In genomic region chr9:116137010-116137409, GRCh38 we compare ENCODE assay signal across 28 cellular contexts. TPM values are rescaled to one million over a fixed set of nuclear protein-coding genes. Genes with fewer than 3 reads are reported as not detected.
"Had no signal": no experiment of that assay in that cellular context is flagged by ENCODE, and none has a peak within 500 bp of the region (broad histone marks: within the 10 kb centered on the region; RNA-seq: fewer than 3 reads in every experiment).

No MANE protein-coding gene starts in this region.

- H3K4me1 ChIP-seq: parathyroid adenoma, psoas muscle, right lobe of liver, sigmoid colon, stomach, thyroid gland, tibial nerve, upper lobe of right lung, uterus had no signal

- H3K4me3 Mint-ChIP-seq: naive thymus-derived CD4-positive, alpha-beta T cell; natural killer cell; nephron; stimulated activated effector memory CD8-positive, alpha-beta T cell treated with anti-CD3 and anti-CD28 coated beads, Interleukin-12 subunit alpha, Interleukin-12 subunit beta, amount 100 ng/mL, for 72 hours; stimulated activated naive B cell treated with anti-CD40 and anti-IgM and Interleukin-4, amounts not matched to agents 10 μg/mL and 1 μg/mL and 100 μg/mL, for 72 hours; stimulated activated naive CD8-positive, alpha-beta T cell treated with anti-CD3 and anti-CD28 coated beads, Interleukin-15, Interleukin-2, amounts not matched to agents 100 ng/mL and 50 ng/mL, for 24 hours; type B pancreatic cell had no signal

- ATAC-seq: naive thymus-derived CD4-positive, alpha-beta T cell; psoas muscle; right cardiac atrium; right lobe of liver; stimulated activated effector memory CD8-positive, alpha-beta T cell treated with anti-CD3 and anti-CD28 coated beads, Interleukin-12 subunit alpha, Interleukin-12 subunit beta, amount 100 ng/mL, for 72 hours; stimulated activated naive B cell treated with anti-CD40 and anti-IgM and Interleukin-4, amounts not matched to agents 10 μg/mL and 1 μg/mL and 100 μg/mL, for 72 hours; upper lobe of right lung had no signal

- H3K27me3 Mint-ChIP-seq: stimulated activated naive B cell treated with anti-CD40 and anti-IgM and Interleukin-4, amounts not matched to agents 10 μg/mL and 1 μg/mL and 100 μg/mL, for 72 hours had no signal

- H3K27ac Mint-ChIP-seq: naive thymus-derived CD4-positive, alpha-beta T cell; natural killer cell; nephron; progenitor cell of endocrine pancreas; stimulated activated effector memory CD8-positive, alpha-beta T cell treated with anti-CD3 and anti-CD28 coated beads, Interleukin-12 subunit alpha, Interleukin-12 subunit beta, amount 100 ng/mL, for 72 hours; stimulated activated naive B cell treated with anti-CD40 and anti-IgM and Interleukin-4, amounts not matched to agents 10 μg/mL and 1 μg/mL and 100 μg/mL, for 72 hours; stimulated activated naive CD8-positive, alpha-beta T cell treated with anti-CD3 and anti-CD28 coated beads, Interleukin-15, Interleukin-2, amounts not matched to agents 100 ng/mL and 50 ng/mL, for 24 hours; type B pancreatic cell had no signal

- H3K36me3 Mint-ChIP-seq: naive thymus-derived CD4-positive, alpha-beta T cell; natural killer cell; stimulated activated effector memory CD8-positive, alpha-beta T cell treated with anti-CD3 and anti-CD28 coated beads, Interleukin-12 subunit alpha, Interleukin-12 subunit beta, amount 100 ng/mL, for 72 hours; stimulated activated naive B cell treated with anti-CD40 and anti-IgM and Interleukin-4, amounts not matched to agents 10 μg/mL and 1 μg/mL and 100 μg/mL, for 72 hours; type B pancreatic cell had no signal

- H2AFZ ChIP-seq: parathyroid adenoma had no signal

- DNase-seq: naive thymus-derived CD4-positive, alpha-beta T cell; natural killer cell; nucleus accumbens; posterior cingulate gyrus; psoas muscle; right cardiac atrium; right lobe of liver; sigmoid colon; small intestine; stimulated activated CD4-positive, alpha-beta T cell treated with anti-CD3 and anti-CD28 coated beads, Interleukin-15, amount 100 ng/mL, for 24 hours; stimulated activated CD4-positive, alpha-beta T cell treated with anti-CD3 and anti-CD28 coated beads, Interleukin-2, amount 100 ng/mL, for 24 hours; stimulated activated CD4-positive, alpha-beta T cell treated with anti-CD3 and anti-CD28 coated beads, Interleukin-2, amount 100 ng/mL, for 48 hours; stimulated activated CD4-positive, alpha-beta T cell treated with anti-CD3 and anti-CD28 coated beads, Interleukin-4, amount 100 ng/mL, for 24 hours; stimulated activated naive B cell treated with anti-CD40 and anti-IgM and Interleukin-4, amounts not matched to agents 10 μg/mL and 1 μg/mL and 100 μg/mL, for 72 hours; stimulated activated naive CD4-positive, alpha-beta T cell treated with Interleukin-2 at 50 U/mL for 16 hours; stomach; thyroid gland; upper lobe of right lung; uterus had no signal

- H3K9me3 ChIP-seq: neutrophil, psoas muscle, right lobe of liver, sigmoid colon, stomach, thoracic aorta, thyroid gland, tibial nerve, upper lobe of right lung, uterus had no signal

- H3K79me2 ChIP-seq: parathyroid adenoma had no signal

- H3K9ac ChIP-seq: parathyroid adenoma had no signal

- H3K9me3 Mint-ChIP-seq: type B pancreatic cell had no signal

- H3K36me3 ChIP-seq: neutrophil, right lobe of liver, sigmoid colon, stomach, thoracic aorta, thyroid gland, tibial nerve, upper lobe of right lung, uterus had no signal

- H3K4me3 ChIP-seq: psoas muscle, right lobe of liver, sigmoid colon, stomach, thoracic aorta, thyroid gland, tibial nerve, upper lobe of right lung, uterus had no signal

- H3K4me1 Mint-ChIP-seq: naive thymus-derived CD4-positive, alpha-beta T cell; natural killer cell; nephron; stimulated activated effector memory CD8-positive, alpha-beta T cell treated with anti-CD3 and anti-CD28 coated beads, Interleukin-12 subunit alpha, Interleukin-12 subunit beta, amount 100 ng/mL, for 72 hours; stimulated activated naive B cell treated with anti-CD40 and anti-IgM and Interleukin-4, amounts not matched to agents 10 μg/mL and 1 μg/mL and 100 μg/mL, for 72 hours had no signal

- FAIRE-seq: small intestine had no signal

- H3K27ac ChIP-seq: neutrophil, parathyroid adenoma, psoas muscle, right lobe of liver, sigmoid colon, stomach, thoracic aorta, thyroid gland, tibial nerve, upper lobe of right lung, uterus had no signal

- H3K27me3 ChIP-seq: neutrophil, right lobe of liver, sigmoid colon, stomach, thyroid gland, tibial nerve, upper lobe of right lung, uterus had no signal

RNA-seq across cellular contexts. Expression of gene PAPPA, which starts 16.6 kb away (rescaled TPM):
- total RNA-seq: natural killer cell had no signal
